ENCODE assay signal across 11 cellular contexts in genomic region chr6:21402368-21402767, GRCh38.
DNase-seq lines count a peak whose midpoint lies in the region; FAIRE-seq and TF ChIP-seq lines count a peak whose summit lies in the region.
"Had no signal": no experiment of that assay in that cellular context is flagged by ENCODE, and none has a peak within 500 bp of the region (broad histone marks: within the 10 kb centered on the region; RNA-seq: fewer than 3 reads in every experiment).

No MANE protein-coding gene starts in this region.

- FAIRE-seq in GM19239 (lab: Jason Lieb, UNC) = no peak

- no peaks in the 10 kb centered on the region for H3K4me1 Mint-ChIP-seq in osteocyte (ENCODE audit: unreplicated experiment)

- H3K4me3 ChIP-seq in fibroblast of villous mesenchyme (ENCODE audit: low read depth, low read length) = no peak overlapping the region

- DNase-seq in GM10248 (ENCODE audit: extremely low spot score) = peak; percentile 28
- DNase-seq in GM20000 (ENCODE audit: low spot score) = peak; percentile 27
- peak; percentile 28 for DNase-seq in HS-5 (ENCODE audit: low read depth)
- peak; percentile 80 for DNase-seq in fibroblast of villous mesenchyme (ENCODE audit: low read depth)
- no peak for DNase-seq in GM19239 (ENCODE audit: insufficient read length, low spot score)
- no peak for DNase-seq in HPDE6-E6E7 (ENCODE audit: extremely low spot score)
- DNase-seq in D341Med (ENCODE audit: low spot score) = no peak
- DNase-seq in osteocyte (ENCODE audit: extremely low spot score, unreplicated experiment) = no peak
- DNase-seq: anterior cingulate cortex, islet precursor cell, SHP77 treated with DMSO at 0.1 percent for 48 hours had no signal

- no peaks in the 10 kb centered on the region for H3K27me3 Mint-ChIP-seq in osteocyte (ENCODE audit: unreplicated experiment)

- H3K36me3 Mint-ChIP-seq in osteocyte (ENCODE audit: unreplicated experiment) = no peaks in the 10 kb centered on the region

- H3K27ac Mint-ChIP-seq in osteocyte (ENCODE audit: unreplicated experiment) = no peak overlapping the region

- CTCF ChIA-PET in GM10248 (lab: Yijun Ruan, JAX) = no interaction called here

- no peak for TF ChIP-seq CTCF in GM10248 (IDR thresholded peaks at IDR 0.05; ENCODE audit: control extremely low read depth, extremely low read depth, low read depth, missing control alignments)
- no peak for TF ChIP-seq CTCF in GM20000 (IDR thresholded peaks at IDR 0.05; ENCODE audit: extremely low read depth, missing control alignments)
- TF ChIP-seq CTCF in fibroblast of villous mesenchyme (IDR thresholded peaks at IDR 0.05; ENCODE audit: insufficient read depth, low read depth, low read length) = no peak
- no peak for TF ChIP-seq CTCF in osteocyte (IDR thresholded peaks at IDR 0.05)

- H3K4me3 Mint-ChIP-seq in osteocyte (ENCODE audit: unreplicated experiment) = no peak overlapping the region

- H3K9me3 Mint-ChIP-seq in osteocyte (ENCODE audit: unreplicated experiment) = peaks cover 4% of the 10 kb centered on the region

- POLR2A ChIA-PET in GM10248 (lab: Yijun Ruan, JAX) = no interaction called here

Comparison
In these comparisons a context has a peak if more than half of its experiments do, and no peak if none do; other contexts are left out.
1. DNase-seq: peak in GM10248 (single experiment), GM20000 (single experiment), HS-5 (single experiment) and fibroblast of villous mesenchyme (single experiment); none in GM19239 (single experiment), HPDE6-E6E7 (single experiment), D341Med (single experiment) and osteocyte (single experiment).